Comparison of ENCODE assay signal across 28 cellular contexts in the genomic region with DNA sequence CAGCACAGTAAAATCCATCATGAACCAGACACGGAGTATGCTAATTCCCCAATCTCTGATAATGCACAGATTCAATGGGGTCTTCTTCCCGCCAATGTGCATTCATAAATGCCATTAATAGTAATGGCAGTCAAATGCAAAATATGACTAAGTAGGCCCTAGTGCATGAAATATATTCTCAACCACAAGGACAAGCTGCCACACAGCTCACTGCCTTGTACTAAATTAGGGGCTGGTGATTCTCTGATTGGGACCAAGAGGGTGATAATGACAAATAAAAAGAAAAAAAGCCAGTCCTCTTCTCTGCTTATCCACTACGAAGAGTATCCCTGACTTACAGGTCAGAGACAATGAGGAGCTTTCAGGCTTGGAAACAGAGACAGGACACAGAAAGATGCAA.
DNase-seq lines count a peak whose midpoint lies in the region; ATAC-seq, FAIRE-seq and TF ChIP-seq lines count a peak whose summit lies in the region.
"Had no signal": no experiment of that assay in that cellular context is flagged by ENCODE, and none has a peak within 500 bp of the region (broad histone marks: within the 10 kb centered on the region; RNA-seq: fewer than 3 reads in every experiment).

No MANE protein-coding gene starts in this region.

- no peak overlapping the region for H2BK5ac ChIP-seq in trophoblast cell (ENCODE audit: low read depth, low read length, poor library complexity)

- H2BK120ac ChIP-seq in trophoblast cell (ENCODE audit: insufficient read depth, low read length, poor library complexity): no peak overlapping the region

- TF ChIP-seq CTCF in OCI-LY1 (IDR thresholded peaks at IDR 0.05; ENCODE audit: low read length) (no peak), endodermal cell (conservative IDR thresholded peaks at IDR 0.05) (no peak), spleen (IDR thresholded peaks at IDR 0.05 in 8 of 11, conservative IDR thresholded peaks at IDR 0.05 in 3 of 11) (no peak)

- no peak overlapping the region for H2BK12ac ChIP-seq in trophoblast cell (ENCODE audit: low read length)

- H3K27me3 ChIP-seq in OCI-LY1 (ENCODE audit: insufficient read depth, low read length): no peaks in the 10 kb centered on the region
- no peaks in the 10 kb centered on the region for H3K27me3 ChIP-seq in endodermal cell (ENCODE audit: control insufficient read depth, insufficient read depth, low read length, poor library complexity, severe bottlenecking)
- no peaks in the 10 kb centered on the region for H3K27me3 ChIP-seq in spleen (replicated peaks in 1 of 7)
- no peaks in the 10 kb centered on the region for H3K27me3 ChIP-seq in trophoblast cell (ENCODE audit: insufficient read depth, low read length)
- H3K27me3 ChIP-seq: brain microvascular endothelial cell, suprapubic skin had no signal

- H3K4ac ChIP-seq in trophoblast cell (ENCODE audit: low read depth, low read length): no peak overlapping the region

- no peak overlapping the region for H3K14ac ChIP-seq in trophoblast cell (ENCODE audit: low read length)

- FAIRE-seq in GM18507 (lab: Jason Lieb, UNC): peak; percentile 81
- FAIRE-seq: G401.6, kidney, small intestine had no signal

- H3K36me3 Mint-ChIP-seq in endodermal cell (ENCODE audit: low read depth): no peaks in the 10 kb centered on the region
- H3K36me3 Mint-ChIP-seq: natural killer cell treated with Interleukin-12 subunit alpha and Interleukin-12 subunit beta and Interleukin-15 and Interleukin-18, amount 100 ng/mL, for 72 hours had no signal

- peaks cover 38% of the 10 kb centered on the region for H3K79me2 ChIP-seq in OCI-LY1 (ENCODE audit: insufficient read depth, low read length)
- no peaks in the 10 kb centered on the region for H3K79me2 ChIP-seq in trophoblast cell (ENCODE audit: control insufficient read depth, insufficient read depth, low read length, poor library complexity)
- H3K79me2 ChIP-seq: parathyroid adenoma had no signal

- TF ChIP-seq POLR2A in spleen (IDR thresholded peaks at IDR 0.05): no peak

- no peaks in the 10 kb centered on the region for H3K79me1 ChIP-seq in trophoblast cell (ENCODE audit: low read length)

- ATAC-seq in Right ventricle myocardium superior (ENCODE audit: poor library complexity) (no peak), HG02973 (IDR thresholded peaks at IDR 0.05; ENCODE audit: unreplicated experiment) (no peak)
- ATAC-seq: natural killer cell treated with Interleukin-12 subunit alpha and Interleukin-12 subunit beta and Interleukin-15 and Interleukin-18, amount 100 ng/mL, for 72 hours; T-helper 17 cell had no signal

- H3K36me3 ChIP-seq in OCI-LY1 (ENCODE audit: insufficient read depth, low read length): peaks cover 4% of the 10 kb centered on the region; the same call in 1 of the 2 replicates
- H3K36me3 ChIP-seq in endodermal cell (ENCODE audit: control insufficient read depth, insufficient read depth, low read length): no peaks in the 10 kb centered on the region
- no peaks in the 10 kb centered on the region for H3K36me3 ChIP-seq in spleen
- no peaks in the 10 kb centered on the region for H3K36me3 ChIP-seq in trophoblast cell (ENCODE audit: control insufficient read depth in 1 of 2, insufficient read depth in 2 of 2, low read length in 2 of 2)
- H3K36me3 ChIP-seq: brain microvascular endothelial cell, suprapubic skin had no signal

- H3K9me3 Mint-ChIP-seq in endodermal cell: no peaks in the 10 kb centered on the region
- H3K9me3 Mint-ChIP-seq: natural killer cell treated with Interleukin-12 subunit alpha and Interleukin-12 subunit beta and Interleukin-15 and Interleukin-18, amount 100 ng/mL, for 72 hours had no signal

- peaks cover 25% of the 10 kb centered on the region for H3K4me1 Mint-ChIP-seq in endodermal cell
- H3K4me1 Mint-ChIP-seq: T-helper 17 cell had no signal

- H3K27ac Mint-ChIP-seq in endodermal cell: no peak overlapping the region
- H3K27ac Mint-ChIP-seq: natural killer cell treated with Interleukin-12 subunit alpha and Interleukin-12 subunit beta and Interleukin-15 and Interleukin-18, amount 100 ng/mL, for 72 hours; T-helper 17 cell had no signal

- H3K4me1 ChIP-seq in OCI-LY1 (ENCODE audit: insufficient read depth, low read length, severe bottlenecking): peaks cover 86% of the 10 kb centered on the region
- peaks cover 10% of the 10 kb centered on the region for H3K4me1 ChIP-seq in endodermal cell (ENCODE audit: control insufficient read depth, insufficient read depth, low read length)
- peaks cover 8 to 51% (median 19%) of the 10 kb centered on the region in 6 donors for H3K4me1 ChIP-seq in spleen
- no peaks in the 10 kb centered on the region for H3K4me1 ChIP-seq in trophoblast cell (ENCODE audit: control insufficient read depth in 1 of 2, insufficient read depth in 2 of 2, low read length in 2 of 2)
- H3K4me1 ChIP-seq: parathyroid adenoma had no signal

- intact Hi-C loops in spleen (cut with DNase I; ENCODE audit: low total_unique reads) (no loop called here), Right ventricle myocardium superior (cut with DNase I) (no loop called here)

- peak overlapping the region; percentile 66 for H3K9ac ChIP-seq in OCI-LY1 (ENCODE audit: low read length)
- H3K9ac ChIP-seq in endodermal cell (ENCODE audit: extremely low read depth, low read length, poor library complexity, severe bottlenecking): no peak overlapping the region
- H3K9ac ChIP-seq in trophoblast cell (ENCODE audit: low read length): no peak overlapping the region
- H3K9ac ChIP-seq: parathyroid adenoma, SK-N-SH had no signal

- no peaks in the 10 kb centered on the region for H3K9me3 ChIP-seq in OCI-LY1 (ENCODE audit: low read length)
- no peaks in the 10 kb centered on the region for H3K9me3 ChIP-seq in endodermal cell (ENCODE audit: control insufficient read depth, low read length)
- no peaks in the 10 kb centered on the region for H3K9me3 ChIP-seq in spleen
- H3K9me3 ChIP-seq in trophoblast cell (ENCODE audit: insufficient read depth, low read depth, low read length): peaks cover 2% of the 10 kb centered on the region
- H3K9me3 ChIP-seq: SK-N-SH, suprapubic skin had no signal

- H3K4me3 ChIP-seq in OCI-LY1 (ENCODE audit: low read depth, low read length, poor library complexity, severe bottlenecking): peak overlapping the region; percentile 37
- H3K4me3 ChIP-seq in endodermal cell (ENCODE audit: low read length): peak overlapping the region; percentile 16
- H3K4me3 ChIP-seq in spleen: no peak overlapping the region
- H3K4me3 ChIP-seq in trophoblast cell (ENCODE audit: low read depth, low read length): no peak overlapping the region
- H3K4me3 ChIP-seq: suprapubic skin had no signal

- WGBS in endodermal cell (ENCODE audit: insufficient coverage in 1 of 2, insufficient read length in 1 of 2), 2 experiments: 55 to 79% methylated on average over 2 to 3 of the region's 3 CpGs
- WGBS in spleen, 5 donors: 66 to 82% (median 78%) methylated on average over 3 of the region's 3 CpGs
- no CpG with 5 or more reads among the region's 3 CpGs for WGBS in trophoblast cell (ENCODE audit: extremely low coverage, insufficient coverage, insufficient read length)

- H3K27ac ChIP-seq in OCI-LY1 (ENCODE audit: low read depth, low read length, poor library complexity, severe bottlenecking) (peak overlapping the region; percentile 98), endodermal cell (ENCODE audit: low read depth, low read length) (peak overlapping the region; percentile 33), spleen (peak overlapping the region in 5 of 8 donors; percentile 42 to 83 (median 79)), trophoblast cell (ENCODE audit: low read depth, low read length) (no peak overlapping the region)
- H3K27ac ChIP-seq: brain microvascular endothelial cell, parathyroid adenoma, RWPE1, suprapubic skin had no signal

- H3K23ac ChIP-seq in trophoblast cell (ENCODE audit: low read length): no peak overlapping the region

- peak overlapping the region; percentile 30 for H3K4me3 Mint-ChIP-seq in endodermal cell
- H3K4me3 Mint-ChIP-seq: natural killer cell treated with Interleukin-12 subunit alpha and Interleukin-12 subunit beta and Interleukin-15 and Interleukin-18, amount 100 ng/mL, for 72 hours; T-helper 17 cell had no signal

- H4K12ac ChIP-seq in trophoblast cell (ENCODE audit: low read depth, low read length): no peak overlapping the region

- H3K9me2 ChIP-seq in OCI-LY1 (ENCODE audit: low read depth, low read length): no peaks in the 10 kb centered on the region
- H3K9me2 ChIP-seq: SK-N-SH had no signal

- H3K4me2 ChIP-seq in OCI-LY1 (ENCODE audit: low read length) (peak overlapping the region; percentile 63), trophoblast cell (ENCODE audit: low read length) (no peak overlapping the region)
- H3K4me2 ChIP-seq: SK-N-SH had no signal

- H4K20me1 ChIP-seq in OCI-LY1 (ENCODE audit: insufficient read depth, low read length): no peaks in the 10 kb centered on the region

- H4K91ac ChIP-seq in trophoblast cell (ENCODE audit: low read depth, low read length): no peak overlapping the region

- H3K18ac ChIP-seq in trophoblast cell (ENCODE audit: low read length): no peak overlapping the region

- H2AK5ac ChIP-seq in trophoblast cell (ENCODE audit: low read length): no peak overlapping the region

- DNase-seq in GM18507 (ENCODE audit: extremely low spot score, insufficient read length, low read depth) (no peak), endodermal cell (no peak), spleen (no peak), Right ventricle myocardium superior (no peak), NCI-H1694 treated with DMSO at 0.1 percent for 48 hours (lab: John Stamatoyannopoulos, UW) (no peak), trophoblast cell (no peak)
- DNase-seq: activated CD4-positive, alpha-beta T cell treated with anti-CD3 and anti-CD28 coated beads for 4 hours; activated naive CD4-positive, alpha-beta T cell; activated T-cell treated with anti-CD3 and anti-CD28 coated beads, Interleukin-2, amount 50 U/mL, for 48 hours; brain microvascular endothelial cell; COR-L47; DMS53; GOT3; kidney; NCI-H2081 treated with DMSO at 0.1 percent for 48 hours; NCI-H446; NCI-H774; SK-N-SH; small intestine; stimulated activated CD4-positive, alpha-beta T cell treated with anti-CD3 and anti-CD28 coated beads, Interleukin-2, amount 100 ng/mL, for 24 hours; T-helper 17 cell had no signal

- no peak overlapping the region for H2AFZ ChIP-seq in OCI-LY1 (ENCODE audit: low read length)
- no peak overlapping the region for H2AFZ ChIP-seq in trophoblast cell (ENCODE audit: insufficient read depth, low read length, poor library complexity)
- H2AFZ ChIP-seq: parathyroid adenoma had no signal

- H4K8ac ChIP-seq in trophoblast cell (ENCODE audit: low read depth, low read length): no peak overlapping the region

- H3K27me3 Mint-ChIP-seq in endodermal cell (ENCODE audit: insufficient read depth): peaks cover 20% of the 10 kb centered on the region

- H3F3A ChIP-seq in OCI-LY1 (ENCODE audit: insufficient read depth, low read length): no peaks in the 10 kb centered on the region

Comparison
In these comparisons a context has a peak if more than half of its experiments do, and no peak if none do; other contexts are left out.
1. H3K4me3 ChIP-seq: peak in OCI-LY1 (single experiment) and endodermal cell (single experiment); none in spleen (0 of 8) and trophoblast cell (single experiment).